4 cellular contexts compared by ENCODE assay signal in genomic region chr20:16173044-16173443, GRCh38.
"Had no signal": no experiment of that assay in that cellular context is flagged by ENCODE, and none has a peak within 500 bp of the region (broad histone marks: within the 10 kb centered on the region; RNA-seq: fewer than 3 reads in every experiment).

No MANE protein-coding gene starts in this region.

- H3K4me3 ChIP-seq: GM23338 had no signal

- H3K9me3 Mint-ChIP-seq: GM23338, H9 had no signal

- DNase-seq: H9, HCEC 1CT had no signal

- H2AFZ ChIP-seq: GM23338 had no signal

- H3K27ac Mint-ChIP-seq: GM23338, H9 had no signal

- H3K4me2 ChIP-seq: GM23338 had no signal

- H3K4me3 Mint-ChIP-seq: GM23338, H9, IgD-negative memory B cell had no signal

- H3K27me3 Mint-ChIP-seq: IgD-negative memory B cell had no signal

- ATAC-seq: GM23338 had no signal
